1 cellular context compared by ENCODE assay signal in genomic region chr4:87209696-87210095, GRCh38.
TF ChIP-seq lines count a peak whose summit lies in the region.

No MANE protein-coding gene starts in this region.

TF ChIP-seq in K562, 482 proteins besides CTCF, POLR2A, EP300 and RAD21 (continued from another document):
- TF ChIP-seq ZBTB40 (IDR thresholded peaks at IDR 0.05) (0 out of 2 replicates have a peak, but pooled peaks have one; percentile 23), ZBTB40 (CRISPR knock-in tag; IDR thresholded peaks at IDR 0.05) (no peak), SNIP1 (IDR thresholded peaks at IDR 0.05; ENCODE audit: low read depth) (no peak), FOXM1 (IDR thresholded peaks at IDR 0.05; ENCODE audit: low read depth) (no peak), FOXM1 (CRISPR knock-in tag; IDR thresholded peaks at IDR 0.05; ENCODE audit: low read depth) (no peak), ARID2 (IDR thresholded peaks at IDR 0.05) (no peak), PBX2 (CRISPR knock-in tag; IDR thresholded peaks at IDR 0.05; ENCODE audit: low read depth) (no peak), PBX2 (tag; conservative IDR thresholded peaks at IDR 0.05; ENCODE audit: low read depth) (0 out of 2 replicates have a peak, but pooled peaks have one; percentile 40), POU5F1 (IDR thresholded peaks at IDR 0.05; ENCODE audit: borderline replicate concordance, low read depth, low read length, partially characterized antibody) (no peak), SMARCE1 (IDR thresholded peaks at IDR 0.05) (peak; percentile 33; the same call in 1 of the 2 replicates), CEBPB (tag; IDR thresholded peaks at IDR 0.05) (peak; percentile 96), TRIM24 (IDR thresholded peaks at IDR 0.05) (peak in 1 of 2 experiments; percentile 30; a peak in 2 of 4 replicates), RCOR1 (IDR thresholded peaks at IDR 0.05; ENCODE audit: borderline replicate concordance in 1 of 2, low read depth in 2 of 2, low read length in 2 of 2) (peak in 1 of 2 experiments; percentile 79; a peak in 2 of 4 replicates), POLR2H (tag; IDR thresholded peaks at IDR 0.05; ENCODE audit: low read depth) (no peak)
